8 cellular contexts compared by ENCODE assay signal in the genomic region with DNA sequence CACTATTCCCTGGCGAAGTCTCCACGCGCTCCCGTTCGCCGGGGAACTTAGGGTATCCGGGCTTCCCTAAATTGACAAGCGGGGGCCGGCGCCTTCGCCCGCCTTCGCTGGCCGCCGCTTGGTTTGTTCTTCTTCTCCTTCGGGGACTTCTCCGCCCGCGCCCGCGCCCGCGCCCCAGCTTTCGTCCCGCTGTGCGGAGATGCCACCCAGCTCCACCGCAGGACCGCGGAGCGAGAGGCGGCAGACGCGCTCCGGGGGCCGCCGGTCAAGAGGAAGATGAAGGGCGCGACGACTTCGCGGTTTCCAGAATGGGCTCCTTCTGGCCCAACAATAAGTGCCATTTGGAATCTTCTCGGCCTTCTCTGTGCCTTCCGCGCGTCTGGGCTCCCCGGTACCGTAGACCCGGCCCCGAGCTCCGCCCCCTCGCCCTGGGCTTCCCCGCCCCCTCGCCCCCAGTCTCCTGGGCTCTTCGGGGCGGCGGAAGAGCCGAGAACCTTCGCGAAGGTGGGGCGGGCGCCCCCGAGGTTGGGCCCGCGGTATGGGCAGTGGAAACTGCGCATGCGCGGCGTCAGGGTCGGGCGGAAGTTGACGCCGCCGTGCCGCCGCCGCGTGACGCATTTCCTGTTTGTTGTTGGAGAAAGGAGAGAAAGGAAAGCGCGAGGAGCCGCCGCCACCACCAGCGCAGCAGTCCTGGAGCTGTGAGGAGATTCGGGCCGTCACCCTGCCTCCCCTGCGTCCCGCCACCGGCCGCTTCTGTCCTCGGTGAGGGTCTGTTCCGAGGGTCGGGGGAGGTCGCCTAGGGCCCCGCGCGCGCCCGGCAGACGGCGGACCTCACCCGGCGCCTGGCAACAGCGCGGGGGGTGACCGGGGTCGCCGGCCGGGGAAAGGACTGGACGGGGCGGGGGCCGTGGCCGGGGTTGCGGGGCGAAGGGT. TPM values are rescaled to one million over a fixed set of nuclear protein-coding genes. Genes with fewer than 3 reads are reported as not detected.
DNase-seq lines count a peak whose midpoint lies in the region; ATAC-seq and TF ChIP-seq lines count a peak whose summit lies in the region.

A gene (plus strand): TSS at position 622 of the 933 bp plus-strand sequence. CDS start 21,569 bp downstream, outside the sequence.

- H3K4me3 ChIP-seq in hepatocyte (peak within 1 kb of the TSS; percentile 65), aorta (ENCODE audit: low read length in 2 of 2) (peak within 1 kb of the TSS; percentile 87 to 95)

- H3K36me3 ChIP-seq in hepatocyte (replicated peaks; ENCODE audit: insufficient read depth, low read depth) = no peaks in the 10 kb centered on the region
- H3K36me3 ChIP-seq in aorta (ENCODE audit: control insufficient read depth in 1 of 2, insufficient read depth in 2 of 2, low read length in 1 of 2) = no peaks in the 10 kb centered on the region

- DNase-seq in NCI-H2029 treated with DMSO at 0.1 percent for 48 hours (lab: John Stamatoyannopoulos, UW) (peak; percentile 57), T1000 (lab: John Stamatoyannopoulos, UW) (peak; percentile 78), astrocyte of the hippocampus (ENCODE audit: low read depth, low spot score) (peak; percentile 98), hepatocyte (ENCODE audit: low spot score) (peak; percentile 97), renal cortical epithelial cell (ENCODE audit: low read depth) (peak; percentile 72), aorta (peak; percentile 97 to 98)

- peak; percentile 76 for ATAC-seq in GM18511 (IDR thresholded peaks at IDR 0.05; ENCODE audit: unreplicated experiment)
- peak; percentile 67 for ATAC-seq in HG02981 (IDR thresholded peaks at IDR 0.05; ENCODE audit: unreplicated experiment)
- peak; percentile 95 for ATAC-seq in aorta (ENCODE audit: low FRiP score)

- no peaks in the 10 kb centered on the region for H3K9me3 ChIP-seq in hepatocyte (ENCODE audit: low read depth)
- H3K9me3 ChIP-seq in aorta (ENCODE audit: control insufficient read depth, low read length) = no peaks in the 10 kb centered on the region

- 7% methylated on average over 58 of the region's 114 CpGs for WGBS in hepatocyte (ENCODE audit: low lambda C conversion rate, missing lambda C conversion rate)
- WGBS in aorta, 2 donors = 1% methylated on average over 89 to 114 of the region's 114 CpGs

- no peak for TF ChIP-seq CTCF in hepatocyte (IDR thresholded peaks at IDR 0.05; ENCODE audit: poor library complexity)

- H3K4me1 ChIP-seq in hepatocyte (ENCODE audit: insufficient read depth) (peaks cover 10% of the 10 kb centered on the region), aorta (ENCODE audit: control insufficient read depth in 1 of 2, insufficient read depth in 2 of 2, low read length in 2 of 2) (peaks cover 0 to 2% of the 10 kb centered on the region in 2 donors)

- no peaks in the 10 kb centered on the region for H3K27me3 ChIP-seq in hepatocyte
- no peaks in the 10 kb centered on the region for H3K27me3 ChIP-seq in aorta (ENCODE audit: control insufficient read depth in 1 of 2, insufficient read depth in 2 of 2, low read length in 1 of 2)

- H4K20me1 ChIP-seq in hepatocyte (ENCODE audit: insufficient read depth, poor library complexity, severe bottlenecking) = peaks cover 42% of the 10 kb centered on the region

- peaks cover 43% of the 10 kb centered on the region for H3K79me2 ChIP-seq in hepatocyte

- H3K4me2 ChIP-seq in hepatocyte = peak within 1 kb of the TSS; percentile 92

- peak within 1 kb of the TSS; percentile 99 for H2AFZ ChIP-seq in hepatocyte

- H3K9me2 ChIP-seq in hepatocyte (replicated peaks; ENCODE audit: insufficient read depth) = no peaks in the 10 kb centered on the region

- intact Hi-C loops in aorta (cut with DNase I) = loop anchor here in 1 of 2 donors (5.0 kb wide), 2 partner anchors 59 to 61 kb away; no protein-coding TSS in a partner anchor

- H3K27ac ChIP-seq in hepatocyte = peak within 1 kb of the TSS; percentile 99
- peak within 1 kb of the TSS; percentile 83 to 97 for H3K27ac ChIP-seq in aorta (ENCODE audit: low read depth in 1 of 2, low read length in 2 of 2)

RNA-seq across cellular contexts. Expression of the gene that starts here (rescaled TPM):
- total RNA-seq in hepatocyte (92.2 and 118 TPM in 2 replicates), renal cortical epithelial cell (121 and 200 TPM in 2 replicates), aorta (100 to 1,000 TPM; 130 to 143 TPM)
- polyA plus RNA-seq in hepatocyte (106 and 110 TPM in 2 replicates), aorta (100 to 1,000 TPM; 118 to 126 TPM)

Comparison
In these comparisons a context has a peak if more than half of its experiments do, and no peak if none do; other contexts are left out.
1. Peak in every context shown above with its lines: DNase-seq, ATAC-seq, H3K4me3 ChIP-seq and H3K27ac ChIP-seq.